1 cellular context compared by ENCODE assay signal in the genomic region with DNA sequence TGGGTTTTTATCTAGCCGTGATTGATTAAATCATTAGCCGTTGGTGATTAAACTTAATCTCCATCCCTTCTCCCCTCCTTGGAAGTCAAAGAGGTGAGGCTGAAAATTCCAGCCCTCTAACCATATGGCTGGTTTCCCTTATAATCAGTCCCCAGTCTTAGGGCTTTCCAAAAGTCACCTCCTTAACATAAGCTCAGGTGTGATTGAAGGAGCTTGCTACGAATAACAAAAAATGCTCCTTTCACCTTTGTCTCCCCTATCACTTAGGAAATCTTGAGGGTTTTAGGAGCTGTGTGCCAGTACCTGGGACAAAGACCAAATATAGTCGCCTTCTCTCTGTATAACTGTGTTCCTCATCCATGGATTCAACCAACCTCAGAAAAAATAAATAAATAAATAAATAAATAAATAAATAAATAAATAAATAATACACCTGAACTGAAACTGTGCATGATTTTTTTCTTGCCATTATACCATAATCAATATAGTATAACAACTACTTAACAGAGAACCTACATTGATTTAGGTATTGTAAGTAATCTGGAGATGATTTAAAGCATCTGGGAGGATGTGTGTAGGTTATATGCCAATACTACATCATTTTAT.
TF ChIP-seq lines count a peak whose summit lies in the region.

No MANE protein-coding gene starts in this region.

TF ChIP-seq in HEK293, 187 proteins besides CTCF, POLR2A, EP300 and RAD21 (continued from another document and continues in another):
- TF ChIP-seq, protein P1, sequence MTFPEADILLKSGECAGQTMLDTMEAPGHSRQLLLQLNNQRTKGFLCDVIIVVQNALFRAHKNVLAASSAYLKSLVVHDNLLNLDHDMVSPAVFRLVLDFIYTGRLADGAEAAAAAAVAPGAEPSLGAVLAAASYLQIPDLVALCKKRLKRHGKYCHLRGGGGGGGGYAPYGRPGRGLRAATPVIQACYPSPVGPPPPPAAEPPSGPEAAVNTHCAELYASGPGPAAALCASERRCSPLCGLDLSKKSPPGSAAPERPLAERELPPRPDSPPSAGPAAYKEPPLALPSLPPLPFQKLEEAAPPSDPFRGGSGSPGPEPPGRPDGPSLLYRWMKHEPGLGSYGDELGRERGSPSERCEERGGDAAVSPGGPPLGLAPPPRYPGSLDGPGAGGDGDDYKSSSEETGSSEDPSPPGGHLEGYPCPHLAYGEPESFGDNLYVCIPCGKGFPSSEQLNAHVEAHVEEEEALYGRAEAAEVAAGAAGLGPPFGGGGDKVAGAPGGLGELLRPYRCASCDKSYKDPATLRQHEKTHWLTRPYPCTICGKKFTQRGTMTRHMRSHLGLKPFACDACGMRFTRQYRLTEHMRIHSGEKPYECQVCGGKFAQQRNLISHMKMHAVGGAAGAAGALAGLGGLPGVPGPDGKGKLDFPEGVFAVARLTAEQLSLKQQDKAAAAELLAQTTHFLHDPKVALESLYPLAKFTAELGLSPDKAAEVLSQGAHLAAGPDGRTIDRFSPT (tag by site-specific recombination; IDR thresholded peaks at IDR 0.05): no peak
- TF ChIP-seq KLF16 (tag by site-specific recombination; IDR thresholded peaks at IDR 0.05) (no peak), TRIM28 (IDR thresholded peaks at IDR 0.05; ENCODE audit: borderline replicate concordance, low read length) (no peak), ZNF555 (tag by site-specific recombination; conservative IDR thresholded peaks at IDR 0.05) (peak; percentile 97), ZNF544 (tag by site-specific recombination; IDR thresholded peaks at IDR 0.05) (no peak), HOXD13 (CRISPR knock-in tag; IDR thresholded peaks at IDR 0.05; ENCODE audit: borderline replicate concordance) (no peak), ZNF600 (tag by site-specific recombination; IDR thresholded peaks at IDR 0.05) (no peak), ZNF621 (tag by site-specific recombination; IDR thresholded peaks at IDR 0.05) (no peak), ZBTB21 (tag by site-specific recombination; IDR thresholded peaks at IDR 0.05) (peak; percentile 40; the same call in 1 of the 2 replicates), ZNF302 (tag by site-specific recombination; IDR thresholded peaks at IDR 0.05; ENCODE audit: low read depth) (no peak), EGR2 (tag by site-specific recombination; IDR thresholded peaks at IDR 0.05; ENCODE audit: low read depth) (no peak), ZNF561 (tag by site-specific recombination; IDR thresholded peaks at IDR 0.05; ENCODE audit: borderline replicate concordance) (no peak), ZFP41 (tag by site-specific recombination; IDR thresholded peaks at IDR 0.05; ENCODE audit: borderline replicate concordance) (no peak), ZNF223 (tag by site-specific recombination; IDR thresholded peaks at IDR 0.05) (no peak), ZNF529 (tag by site-specific recombination; IDR thresholded peaks at IDR 0.05; ENCODE audit: insufficient replicate concordance) (peak; percentile 46), ZNF274 (IDR thresholded peaks at IDR 0.05; ENCODE audit: low read length) (no peak), ZNF274 (tag by site-specific recombination; IDR thresholded peaks at IDR 0.05; ENCODE audit: borderline replicate concordance) (no peak), OSR2 (tag by site-specific recombination; IDR thresholded peaks at IDR 0.05) (no peak), ZNF777 (tag by site-specific recombination; IDR thresholded peaks at IDR 0.05; ENCODE audit: borderline replicate concordance) (no peak), ZNF16 (tag by site-specific recombination; IDR thresholded peaks at IDR 0.05; ENCODE audit: low read depth) (no peak), ZNF10 (tag by site-specific recombination; IDR thresholded peaks at IDR 0.05) (no peak; the same call in 1 of the 2 replicates), ZNF670 (tag by site-specific recombination; IDR thresholded peaks at IDR 0.05; ENCODE audit: low read depth) (no peak), ZNF830 (tag by site-specific recombination; IDR thresholded peaks at IDR 0.05; ENCODE audit: low read depth) (no peak), GLI4 (tag by site-specific recombination; IDR thresholded peaks at IDR 0.05) (no peak), ZNF677 (tag by site-specific recombination; IDR thresholded peaks at IDR 0.05) (no peak), ZNF610 (tag by site-specific recombination; IDR thresholded peaks at IDR 0.05; ENCODE audit: borderline replicate concordance) (no peak), ZNF404 (tag by site-specific recombination; IDR thresholded peaks at IDR 0.05) (0 out of 2 replicates have a peak, but pooled peaks have one; percentile 47), ZNF776 (tag by site-specific recombination; IDR thresholded peaks at IDR 0.05; ENCODE audit: borderline replicate concordance) (no peak), ZNF2 (tag by site-specific recombination; IDR thresholded peaks at IDR 0.05) (no peak), ZNF707 (tag by site-specific recombination; IDR thresholded peaks at IDR 0.05) (no peak), ZNF843 (tag by site-specific recombination; IDR thresholded peaks at IDR 0.05) (no peak), ZNF837 (tag by site-specific recombination; IDR thresholded peaks at IDR 0.05) (no peak), ZBTB8A (tag by site-specific recombination; IDR thresholded peaks at IDR 0.05) (peak; percentile 79), ZNF324 (tag by site-specific recombination; IDR thresholded peaks at IDR 0.05) (no peak), ZNF623 (tag by site-specific recombination; IDR thresholded peaks at IDR 0.05) (peak; percentile 78), ZNF768 (tag by site-specific recombination; IDR thresholded peaks at IDR 0.05) (no peak)
- TF ChIP-seq, protein P2, sequence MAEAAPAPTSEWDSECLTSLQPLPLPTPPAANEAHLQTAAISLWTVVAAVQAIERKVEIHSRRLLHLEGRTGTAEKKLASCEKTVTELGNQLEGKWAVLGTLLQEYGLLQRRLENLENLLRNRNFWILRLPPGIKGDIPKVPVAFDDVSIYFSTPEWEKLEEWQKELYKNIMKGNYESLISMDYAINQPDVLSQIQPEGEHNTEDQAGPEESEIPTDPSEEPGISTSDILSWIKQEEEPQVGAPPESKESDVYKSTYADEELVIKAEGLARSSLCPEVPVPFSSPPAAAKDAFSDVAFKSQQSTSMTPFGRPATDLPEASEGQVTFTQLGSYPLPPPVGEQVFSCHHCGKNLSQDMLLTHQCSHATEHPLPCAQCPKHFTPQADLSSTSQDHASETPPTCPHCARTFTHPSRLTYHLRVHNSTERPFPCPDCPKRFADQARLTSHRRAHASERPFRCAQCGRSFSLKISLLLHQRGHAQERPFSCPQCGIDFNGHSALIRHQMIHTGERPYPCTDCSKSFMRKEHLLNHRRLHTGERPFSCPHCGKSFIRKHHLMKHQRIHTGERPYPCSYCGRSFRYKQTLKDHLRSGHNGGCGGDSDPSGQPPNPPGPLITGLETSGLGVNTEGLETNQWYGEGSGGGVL (tag by site-specific recombination; IDR thresholded peaks at IDR 0.05): no peak
- TF ChIP-seq, protein P3, sequence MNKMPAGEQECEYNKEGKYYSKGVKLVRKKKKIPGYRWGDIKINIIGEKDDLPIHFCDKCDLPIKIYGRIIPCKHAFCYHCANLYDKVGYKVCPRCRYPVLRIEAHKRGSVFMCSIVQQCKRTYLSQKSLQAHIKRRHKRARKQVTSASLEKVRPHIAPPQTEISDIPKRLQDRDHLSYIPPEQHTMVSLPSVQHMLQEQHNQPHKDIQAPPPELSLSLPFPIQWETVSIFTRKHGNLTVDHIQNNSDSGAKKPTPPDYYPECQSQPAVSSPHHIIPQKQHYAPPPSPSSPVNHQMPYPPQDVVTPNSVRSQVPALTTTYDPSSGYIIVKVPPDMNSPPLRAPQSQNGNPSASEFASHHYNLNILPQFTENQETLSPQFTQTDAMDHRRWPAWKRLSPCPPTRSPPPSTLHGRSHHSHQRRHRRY (tag by site-specific recombination; IDR thresholded peaks at IDR 0.05): no peak
- TF ChIP-seq, protein P4, sequence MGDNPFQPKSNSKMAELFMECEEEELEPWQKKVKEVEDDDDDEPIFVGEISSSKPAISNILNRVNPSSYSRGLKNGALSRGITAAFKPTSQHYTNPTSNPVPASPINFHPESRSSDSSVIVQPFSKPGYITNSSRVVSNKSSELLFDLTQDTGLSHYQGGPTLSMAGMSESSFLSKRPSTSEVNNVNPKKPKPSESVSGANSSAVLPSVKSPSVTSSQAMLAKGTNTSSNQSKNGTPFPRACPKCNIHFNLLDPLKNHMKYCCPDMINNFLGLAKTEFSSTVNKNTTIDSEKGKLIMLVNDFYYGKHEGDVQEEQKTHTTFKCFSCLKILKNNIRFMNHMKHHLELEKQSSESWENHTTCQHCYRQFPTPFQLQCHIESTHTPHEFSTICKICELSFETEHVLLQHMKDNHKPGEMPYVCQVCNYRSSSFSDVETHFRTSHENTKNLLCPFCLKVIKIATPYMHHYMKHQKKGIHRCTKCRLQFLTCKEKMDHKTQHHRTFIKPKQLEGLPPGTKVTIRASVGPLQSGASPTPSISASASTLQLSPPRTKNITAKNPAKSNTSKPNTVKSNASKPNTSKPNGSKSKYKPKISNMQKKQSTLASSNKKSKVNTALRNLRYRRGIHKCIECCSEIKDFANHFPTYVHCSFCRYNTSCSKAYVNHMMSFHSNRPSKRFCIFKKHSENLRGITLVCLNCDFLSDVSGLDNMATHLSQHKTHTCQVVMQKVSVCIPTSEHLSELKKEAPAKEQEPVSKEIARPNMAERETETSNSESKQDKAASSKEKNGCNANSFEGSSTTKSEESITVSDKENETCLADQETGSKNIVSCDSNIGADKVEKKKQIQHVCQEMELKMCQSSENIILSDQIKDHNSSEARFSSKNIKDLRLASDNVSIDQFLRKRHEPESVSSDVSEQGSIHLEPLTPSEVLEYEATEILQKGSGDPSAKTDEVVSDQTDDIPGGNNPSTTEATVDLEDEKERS (tag by site-specific recombination; IDR thresholded peaks at IDR 0.05): no peak
- TF ChIP-seq, protein P5, sequence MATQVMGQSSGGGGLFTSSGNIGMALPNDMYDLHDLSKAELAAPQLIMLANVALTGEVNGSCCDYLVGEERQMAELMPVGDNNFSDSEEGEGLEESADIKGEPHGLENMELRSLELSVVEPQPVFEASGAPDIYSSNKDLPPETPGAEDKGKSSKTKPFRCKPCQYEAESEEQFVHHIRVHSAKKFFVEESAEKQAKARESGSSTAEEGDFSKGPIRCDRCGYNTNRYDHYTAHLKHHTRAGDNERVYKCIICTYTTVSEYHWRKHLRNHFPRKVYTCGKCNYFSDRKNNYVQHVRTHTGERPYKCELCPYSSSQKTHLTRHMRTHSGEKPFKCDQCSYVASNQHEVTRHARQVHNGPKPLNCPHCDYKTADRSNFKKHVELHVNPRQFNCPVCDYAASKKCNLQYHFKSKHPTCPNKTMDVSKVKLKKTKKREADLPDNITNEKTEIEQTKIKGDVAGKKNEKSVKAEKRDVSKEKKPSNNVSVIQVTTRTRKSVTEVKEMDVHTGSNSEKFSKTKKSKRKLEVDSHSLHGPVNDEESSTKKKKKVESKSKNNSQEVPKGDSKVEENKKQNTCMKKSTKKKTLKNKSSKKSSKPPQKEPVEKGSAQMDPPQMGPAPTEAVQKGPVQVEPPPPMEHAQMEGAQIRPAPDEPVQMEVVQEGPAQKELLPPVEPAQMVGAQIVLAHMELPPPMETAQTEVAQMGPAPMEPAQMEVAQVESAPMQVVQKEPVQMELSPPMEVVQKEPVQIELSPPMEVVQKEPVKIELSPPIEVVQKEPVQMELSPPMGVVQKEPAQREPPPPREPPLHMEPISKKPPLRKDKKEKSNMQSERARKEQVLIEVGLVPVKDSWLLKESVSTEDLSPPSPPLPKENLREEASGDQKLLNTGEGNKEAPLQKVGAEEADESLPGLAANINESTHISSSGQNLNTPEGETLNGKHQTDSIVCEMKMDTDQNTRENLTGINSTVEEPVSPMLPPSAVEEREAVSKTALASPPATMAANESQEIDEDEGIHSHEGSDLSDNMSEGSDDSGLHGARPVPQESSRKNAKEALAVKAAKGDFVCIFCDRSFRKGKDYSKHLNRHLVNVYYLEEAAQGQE (tag by site-specific recombination; IDR thresholded peaks at IDR 0.05): peak; percentile 62
- TF ChIP-seq, protein P6, sequence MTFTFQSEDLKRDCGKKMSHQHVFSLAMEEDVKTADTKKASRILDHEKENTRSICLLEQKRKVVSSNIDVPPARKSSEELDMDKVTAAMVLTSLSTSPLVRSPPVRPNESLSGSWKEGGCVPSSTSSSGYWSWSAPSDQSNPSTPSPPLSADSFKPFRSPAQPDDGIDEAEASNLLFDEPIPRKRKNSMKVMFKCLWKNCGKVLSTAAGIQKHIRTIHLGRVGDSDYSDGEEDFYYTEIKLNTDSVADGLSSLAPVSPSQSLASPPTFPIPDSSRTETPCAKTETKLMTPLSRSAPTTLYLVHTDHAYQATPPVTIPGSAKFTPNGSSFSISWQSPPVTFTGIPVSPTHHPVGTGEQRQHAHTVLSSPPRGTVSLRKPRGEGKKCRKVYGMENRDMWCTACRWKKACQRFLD (tag by site-specific recombination; IDR thresholded peaks at IDR 0.05): no peak
- TF ChIP-seq, protein P7, sequence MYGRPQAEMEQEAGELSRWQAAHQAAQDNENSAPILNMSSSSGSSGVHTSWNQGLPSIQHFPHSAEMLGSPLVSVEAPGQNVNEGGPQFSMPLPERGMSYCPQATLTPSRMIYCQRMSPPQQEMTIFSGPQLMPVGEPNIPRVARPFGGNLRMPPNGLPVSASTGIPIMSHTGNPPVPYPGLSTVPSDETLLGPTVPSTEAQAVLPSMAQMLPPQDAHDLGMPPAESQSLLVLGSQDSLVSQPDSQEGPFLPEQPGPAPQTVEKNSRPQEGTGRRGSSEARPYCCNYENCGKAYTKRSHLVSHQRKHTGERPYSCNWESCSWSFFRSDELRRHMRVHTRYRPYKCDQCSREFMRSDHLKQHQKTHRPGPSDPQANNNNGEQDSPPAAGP (tag by site-specific recombination; IDR thresholded peaks at IDR 0.05): no peak
- TF ChIP-seq, protein P8, sequence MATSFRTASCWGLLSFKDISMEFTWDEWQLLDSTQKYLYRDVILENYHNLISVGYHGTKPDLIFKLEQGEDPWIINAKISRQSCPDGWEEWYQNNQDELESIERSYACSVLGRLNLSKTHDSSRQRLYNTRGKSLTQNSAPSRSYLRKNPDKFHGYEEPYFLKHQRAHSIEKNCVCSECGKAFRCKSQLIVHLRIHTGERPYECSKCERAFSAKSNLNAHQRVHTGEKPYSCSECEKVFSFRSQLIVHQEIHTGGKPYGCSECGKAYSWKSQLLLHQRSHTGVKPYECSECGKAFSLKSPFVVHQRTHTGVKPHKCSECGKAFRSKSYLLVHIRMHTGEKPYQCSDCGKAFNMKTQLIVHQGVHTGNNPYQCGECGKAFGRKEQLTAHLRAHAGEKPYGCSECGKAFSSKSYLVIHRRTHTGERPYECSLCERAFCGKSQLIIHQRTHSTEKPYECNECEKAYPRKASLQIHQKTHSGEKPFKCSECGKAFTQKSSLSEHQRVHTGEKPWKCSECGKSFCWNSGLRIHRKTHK (tag by site-specific recombination; IDR thresholded peaks at IDR 0.05): no peak
- TF ChIP-seq, protein P9, sequence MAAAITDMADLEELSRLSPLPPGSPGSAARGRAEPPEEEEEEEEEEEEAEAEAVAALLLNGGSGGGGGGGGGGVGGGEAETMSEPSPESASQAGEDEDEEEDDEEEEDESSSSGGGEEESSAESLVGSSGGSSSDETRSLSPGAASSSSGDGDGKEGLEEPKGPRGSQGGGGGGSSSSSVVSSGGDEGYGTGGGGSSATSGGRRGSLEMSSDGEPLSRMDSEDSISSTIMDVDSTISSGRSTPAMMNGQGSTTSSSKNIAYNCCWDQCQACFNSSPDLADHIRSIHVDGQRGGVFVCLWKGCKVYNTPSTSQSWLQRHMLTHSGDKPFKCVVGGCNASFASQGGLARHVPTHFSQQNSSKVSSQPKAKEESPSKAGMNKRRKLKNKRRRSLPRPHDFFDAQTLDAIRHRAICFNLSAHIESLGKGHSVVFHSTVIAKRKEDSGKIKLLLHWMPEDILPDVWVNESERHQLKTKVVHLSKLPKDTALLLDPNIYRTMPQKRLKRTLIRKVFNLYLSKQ (tag by site-specific recombination; IDR thresholded peaks at IDR 0.05; ENCODE audit: borderline replicate concordance): 0 out of 2 replicates have a peak, but pooled peaks have one; percentile 77
